In the genomic region with DNA sequence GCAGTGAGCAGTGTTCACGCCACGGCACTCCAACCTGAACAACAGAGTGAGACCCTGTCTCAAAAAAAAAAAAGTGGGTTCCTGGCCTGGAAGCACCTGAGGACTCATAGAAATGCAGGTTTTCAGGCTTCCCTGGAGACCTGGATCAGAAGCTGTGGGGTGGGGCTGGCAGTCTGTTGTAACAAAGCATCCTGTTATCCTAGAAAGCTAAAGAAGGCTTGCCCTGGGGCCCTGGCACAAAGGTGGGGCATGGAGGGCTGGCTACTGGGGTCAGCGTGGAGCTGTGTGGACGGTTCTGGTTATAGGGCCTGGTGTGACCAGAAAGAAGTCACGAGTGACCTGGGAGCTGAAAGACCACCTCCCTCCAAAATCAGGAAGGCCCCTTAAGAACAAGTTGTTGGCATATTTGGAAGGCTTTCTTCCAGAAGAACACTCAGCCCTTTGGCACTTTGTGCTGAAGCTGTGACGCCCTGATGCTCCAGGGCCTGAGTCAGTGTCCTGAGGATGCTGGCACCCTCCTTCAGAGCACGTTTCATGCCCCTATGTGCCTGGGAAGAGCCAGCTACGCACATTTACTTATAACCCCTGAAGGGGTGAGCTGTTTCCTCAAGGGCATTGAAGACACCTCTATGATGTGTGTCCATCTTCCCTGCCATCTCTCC, we compare ENCODE assay signal across 14 cellular contexts. TPM values are rescaled to one million over a fixed set of nuclear protein-coding genes. Genes with fewer than 3 reads are reported as not detected.
A peak's percentile ranks its signal among the peaks of the same experiment; 100 is the strongest.
DNase-seq lines count a peak whose midpoint lies in the region; ATAC-seq and TF ChIP-seq lines count a peak whose summit lies in the region.
"Had no signal": no experiment of that assay in that cellular context is flagged by ENCODE, and none has a peak within 500 bp of the region (broad histone marks: within the 10 kb centered on the region; RNA-seq: fewer than 3 reads in every experiment).

No MANE protein-coding gene starts in this region.

- H3K27ac ChIP-seq in fibroblast of lung (ENCODE audit: insufficient read depth, low read length) (peak overlapping the region; percentile 74), upper lobe of right lung (peak overlapping the region; percentile 65), RWPE1 (no peak overlapping the region)

- H3K4me1 Mint-ChIP-seq in nephron = peaks cover 50% of the 10 kb centered on the region

- H3K9me3 ChIP-seq in MG63 (no peaks in the 10 kb centered on the region), fibroblast of lung (ENCODE audit: control insufficient read depth, insufficient read depth, low read depth, low read length) (no peaks in the 10 kb centered on the region), upper lobe of right lung (no peaks in the 10 kb centered on the region)

- H3K4me1 ChIP-seq in fibroblast of lung (ENCODE audit: control insufficient read depth, extremely low read depth, insufficient read depth, low read length) (peaks cover 34% of the 10 kb centered on the region), upper lobe of right lung (peaks cover 30% of the 10 kb centered on the region)

- H3K36me3 ChIP-seq in MG63 = no peaks in the 10 kb centered on the region
- no peaks in the 10 kb centered on the region for H3K36me3 ChIP-seq in fibroblast of lung (ENCODE audit: control insufficient read depth, insufficient read depth, low read length)
- no peaks in the 10 kb centered on the region for H3K36me3 ChIP-seq in upper lobe of right lung

- peak overlapping the region; percentile 39 to 82 (median 75) for H3K27ac Mint-ChIP-seq in nephron
- H3K27ac Mint-ChIP-seq: activated naive CD8-positive, alpha-beta T cell treated with anti-CD3 and anti-CD28 coated beads, Interleukin-2, amount 10 ng/mL, durations not matched to agents 7 days and 5 days; dendritic cell treated with granulocyte-macrophage colony-stimulating factor and Interleukin-4, amounts not matched to agents 40 ng/mL and 50 ng/mL, for 4 days; WTC11 had no signal

- DNase-seq in MG63 (peak; percentile 41), fibroblast of lung (ENCODE audit: low read depth in 2 of 2) (peak; percentile 36 to 67), upper lobe of right lung (no peak), RWPE1 (ENCODE audit: low spot score) (no peak)
- DNase-seq: activated CD8-positive, alpha-beta memory T cell treated with anti-CD3 and anti-CD28 coated beads, Interleukin-2, amount 50 U/mL, for 48 hours; activated naive CD8-positive, alpha-beta T cell treated with anti-CD3 and anti-CD28 coated beads, Interleukin-2, amount 10 ng/mL, durations not matched to agents 7 days and 5 days; occipital lobe; stimulated activated CD4-positive, alpha-beta T cell treated with anti-CD3 and anti-CD28 coated beads, Interleukin-4, amount 100 ng/mL, for 1 hour; stimulated activated naive CD4-positive, alpha-beta T cell had no signal

- no peaks in the 10 kb centered on the region for H4K20me1 ChIP-seq in fibroblast of lung (ENCODE audit: control insufficient read depth, extremely low read depth, insufficient read depth, low read length)

- H3K27me3 ChIP-seq in MG63 (no peaks in the 10 kb centered on the region), fibroblast of lung (ENCODE audit: control insufficient read depth, insufficient read depth, low read length) (no peaks in the 10 kb centered on the region), upper lobe of right lung (peaks cover 13% of the 10 kb centered on the region)

- peak overlapping the region; percentile 57 for H3K9ac ChIP-seq in fibroblast of lung (ENCODE audit: insufficient read depth, low read length)

- POLR2A ChIA-PET in RWPE1 (lab: Yijun Ruan, JAX; ENCODE audit: low non-redundant PET) = interaction anchor here (0.6 kb wide), 1 partner anchor 637 kb away, joined by 3 read pairs; no protein-coding TSS in a partner anchor

- TF ChIP-seq CTCF in fibroblast of lung (conservative IDR thresholded peaks at IDR 0.05 in 1 of 2, IDR thresholded peaks at IDR 0.05 in 1 of 2; ENCODE audit: low read depth in 1 of 2, low read length in 2 of 2) = no peak
- TF ChIP-seq CTCF in nephron (IDR thresholded peaks at IDR 0.05; ENCODE audit: unreplicated experiment in 3 of 3) = no peak
- no peak for TF ChIP-seq CTCF in upper lobe of right lung (IDR thresholded peaks at IDR 0.05)
- no peak for TF ChIP-seq CTCF in RWPE1 (conservative IDR thresholded peaks at IDR 0.05; ENCODE audit: low read depth)

- H3K27me3 Mint-ChIP-seq in nephron (ENCODE audit: low read depth) = peaks cover 31% of the 10 kb centered on the region

- CTCF ChIA-PET in RWPE1 (lab: Yijun Ruan, JAX) = interaction anchor here (0.7 to 0.8 kb wide), 2 partner anchors 100 to 143 kb away, joined by 3 to 5 read pairs; no protein-coding TSS in a partner anchor

- H3K36me3 Mint-ChIP-seq in nephron (ENCODE audit: low read depth) = no peaks in the 10 kb centered on the region
- H3K36me3 Mint-ChIP-seq: activated naive CD8-positive, alpha-beta T cell treated with anti-CD3 and anti-CD28 coated beads, Interleukin-2, amount 10 ng/mL, durations not matched to agents 7 days and 5 days; WTC11 had no signal

- no peak overlapping the region for H2AFZ ChIP-seq in fibroblast of lung (ENCODE audit: low read length)

- H3K4me3 Mint-ChIP-seq in nephron = no peak overlapping the region
- H3K4me3 Mint-ChIP-seq: activated naive CD8-positive, alpha-beta T cell treated with anti-CD3 and anti-CD28 coated beads, Interleukin-2, amount 10 ng/mL, durations not matched to agents 7 days and 5 days; dendritic cell treated with granulocyte-macrophage colony-stimulating factor and Interleukin-4, amounts not matched to agents 40 ng/mL and 50 ng/mL, for 4 days; WTC11 had no signal

- H3K79me2 ChIP-seq in fibroblast of lung (ENCODE audit: control insufficient read depth, insufficient read depth, low read length) = peaks cover 11% of the 10 kb centered on the region

- H3K9me3 Mint-ChIP-seq in nephron = no peaks in the 10 kb centered on the region
- H3K9me3 Mint-ChIP-seq: activated naive CD8-positive, alpha-beta T cell treated with anti-CD3 and anti-CD28 coated beads, Interleukin-2, amount 10 ng/mL, durations not matched to agents 7 days and 5 days; dendritic cell treated with granulocyte-macrophage colony-stimulating factor and Interleukin-4, amounts not matched to agents 40 ng/mL and 50 ng/mL, for 4 days had no signal

- intact Hi-C loops in upper lobe of right lung (cut with DNase I) = no loop called here

- H3K4me2 ChIP-seq in fibroblast of lung (ENCODE audit: extremely low read depth, insufficient read depth, low read length) = no peak overlapping the region

- ATAC-seq in upper lobe of right lung (no peak), GM19324 (IDR thresholded peaks at IDR 0.05; ENCODE audit: low FRiP score, unreplicated experiment) (no peak), GM21367 (IDR thresholded peaks at IDR 0.05; ENCODE audit: unreplicated experiment) (no peak)
- ATAC-seq: WTC11 had no signal

- no peak overlapping the region for H3K4me3 ChIP-seq in MG63
- no peak overlapping the region for H3K4me3 ChIP-seq in fibroblast of lung (replicated peaks in 1 of 4; ENCODE audit: control extremely low read depth in 1 of 4, insufficient read depth in 1 of 4, low read depth in 3 of 4, low read length in 4 of 4)
- no peak overlapping the region for H3K4me3 ChIP-seq in upper lobe of right lung

RNA-seq across cellular contexts. Expression of a gene that starts 6.2 kb away (rescaled TPM):
- 1.6 TPM in 1 of 2 replicates, not detected in the other for total RNA-seq in MG63 (2014; rRNA removed; shearing (Covaris generic); ENCODE audit: low replicate concordance)
- total RNA-seq in fibroblast of lung (34.9 and 37.0 TPM in 2 replicates), upper lobe of right lung (61.9 TPM)
- 11.8 and 96.2 TPM in 2 replicates for polyA plus RNA-seq in fibroblast of lung
- polyA plus RNA-seq in fibroblast of lung (2012) = 7.1 and 70.6 TPM in 2 replicates
- polyA minus RNA-seq in fibroblast of lung (ENCODE audit: low replicate concordance) = 16.4 and 88.9 TPM in 2 replicates

Comparison
In these comparisons a context has a peak if more than half of its experiments do, and no peak if none do; other contexts are left out.
1. DNase-seq: peak in MG63 (single experiment) and fibroblast of lung (2 of 2); none in upper lobe of right lung (single experiment) and RWPE1 (single experiment).
2. RNA of a gene that starts 6.2 kb away (total RNA-seq): 61.9 TPM in upper lobe of right lung (single experiment) and 34.9 to 37.0 TPM in fibroblast of lung; 1.6 TPM in MG63; every median in the first group is over 10 times any median in the second.